ENCODE assay signal across 16 cellular contexts in the genomic region with DNA sequence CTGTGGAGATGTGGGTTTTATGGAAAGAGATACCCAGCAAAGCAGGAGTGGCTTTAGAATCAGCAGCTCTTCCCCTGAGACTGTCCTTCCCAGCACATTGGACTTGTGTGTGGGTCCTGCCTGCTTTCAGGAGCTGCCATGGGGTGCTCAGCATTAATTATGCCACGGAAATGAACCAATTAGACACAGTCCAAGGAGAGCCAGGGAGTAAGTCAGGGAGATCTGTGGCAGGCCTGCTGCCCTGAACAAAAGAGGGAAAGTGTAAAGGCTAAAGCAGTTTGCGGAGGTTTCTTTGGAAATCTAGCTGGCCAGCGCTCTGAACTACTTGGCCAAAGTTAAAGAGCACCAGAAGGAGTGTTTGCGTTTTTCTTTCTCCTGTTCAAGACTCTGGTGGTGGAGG.
DNase-seq lines count a peak whose midpoint lies in the region; ATAC-seq, FAIRE-seq and TF ChIP-seq lines count a peak whose summit lies in the region.
"Had no signal": no experiment of that assay in that cellular context is flagged by ENCODE, and none has a peak within 500 bp of the region (broad histone marks: within the 10 kb centered on the region; RNA-seq: fewer than 3 reads in every experiment).

No MANE protein-coding gene starts in this region.

- in situ Hi-C loops in GM12878 (cut with MboI) = no loop called here

- no peaks in the 10 kb centered on the region for H3F3A ChIP-seq in GM23338 (replicated peaks; ENCODE audit: low read depth)
- H3F3A ChIP-seq in smooth muscle cell (ENCODE audit: low read depth) = no peaks in the 10 kb centered on the region

- CTCF ChIA-PET in GM12878 (lab: Yijun Ruan, JAX) = interaction anchor here (0.5 to 1.5 kb wide), 4 partner anchors 9 to 165 kb away, joined by 3 to 4 read pairs (median 4); no protein-coding TSS in a partner anchor

- no peak for DNase-seq in GM23338 (ENCODE audit: low spot score)
- DNase-seq in GM12878 (ENCODE audit: low read depth, low spot score) = no peak
- DNase-seq in neural crest cell (ENCODE audit: low read depth, low spot score) = no peak
- no peak for DNase-seq in dorsolateral prefrontal cortex
- no peak for DNase-seq in smooth muscle cell (lab: John Stamatoyannopoulos, UW; ENCODE audit: unreplicated experiment)
- DNase-seq in DMS114 treated with DMSO at 0.1 percent for 48 hours (lab: John Stamatoyannopoulos, UW; ENCODE audit: unreplicated experiment) = no peak
- DNase-seq: activated CD4-positive, CD25-positive, alpha-beta regulatory T cell; effector CD8-positive, alpha-beta T cell; foreskin melanocyte; MG63; mucosa of descending colon; stimulated activated CD4-positive, alpha-beta T cell treated with anti-CD3 and anti-CD28 coated beads, Interleukin-4, amount 100 ng/mL, for 1 hour; stimulated activated naive CD4-positive, alpha-beta T cell had no signal

- peak overlapping the region; percentile 30 to 78 (median 68); a peak in 20 of 22 replicates for H3K9ac ChIP-seq in BLaER1 treated with 17β-estradiol and CSF1 and Interleukin-3, amounts not matched to agents 10 nM and 100 nM
- H3K9ac ChIP-seq in GM12878 (ENCODE audit: control insufficient read depth, insufficient read depth, low read length) = no peak overlapping the region
- no peak overlapping the region for H3K9ac ChIP-seq in smooth muscle cell (ENCODE audit: low read depth)

- TF ChIP-seq RAD21 in GM12878 (IDR thresholded peaks at IDR 0.05; ENCODE audit: insufficient read depth, low read depth, low read length) = no peak

- FAIRE-seq in GM12878 (lab: Jason Lieb, UNC) = no peak

- BruUV-seq in GM12878 (replicated peaks; lab: Mats Ljungman, UMichigan) = no TSS peak

- intact Hi-C loops in GM12878 (cut with micrococcal nuclease; ENCODE audit: unreplicated experiment) = no loop called here
- intact Hi-C loops in dorsolateral prefrontal cortex (cut with DNase I) = no loop called here

- peaks cover 0 to 94% (median 0%) of the 10 kb centered on the region in 11 experiments; a peak in 9 of 22 replicates for H4K20me1 ChIP-seq in BLaER1 treated with 17β-estradiol and CSF1 and Interleukin-3, amounts not matched to agents 10 nM and 100 nM
- no peaks in the 10 kb centered on the region for H4K20me1 ChIP-seq in GM23338 (replicated peaks; ENCODE audit: insufficient read depth)
- H4K20me1 ChIP-seq in GM12878 (ENCODE audit: control insufficient read depth, insufficient read depth) = no peaks in the 10 kb centered on the region
- H4K20me1 ChIP-seq in smooth muscle cell (ENCODE audit: low read depth) = peaks cover 96% of the 10 kb centered on the region

- H3K4me3 Mint-ChIP-seq in GM23338 (no peak overlapping the region), neural crest cell (no peak overlapping the region)

- no peaks in the 10 kb centered on the region for H3K9me3 ChIP-seq in BLaER1 treated with 17β-estradiol and CSF1 and Interleukin-3, amounts not matched to agents 10 nM and 100 nM (replicated peaks in 1 of 11)
- H3K9me3 ChIP-seq in GM12878 (replicated peaks; ENCODE audit: control insufficient read depth, insufficient read depth, low read length) = no peaks in the 10 kb centered on the region
- H3K9me3 ChIP-seq in smooth muscle cell (replicated peaks; ENCODE audit: low read depth) = no peaks in the 10 kb centered on the region
- H3K9me3 ChIP-seq: MG63, mucosa of descending colon had no signal

- no peak for TF ChIP-seq EP300 in GM12878 (IDR thresholded peaks at IDR 0.05; ENCODE audit: borderline replicate concordance in 1 of 2, control insufficient read depth in 1 of 2, low read depth in 2 of 2, low read length in 2 of 2)

- SMC1A ChIA-PET in GM12878 (lab: Charles Lee; ENCODE audit: uncharacterized antibody, unreplicated experiment) = interaction anchor here (0.6 to 1.4 kb wide), 4 partner anchors 9 to 108 kb away, joined by 3 to 4 read pairs (median 4); no protein-coding TSS in a partner anchor

- POLR2A ChIA-PET in GM12878 (lab: Charles Lee) = no interaction called here

- no peaks in the 10 kb centered on the region for H3K27me3 ChIP-seq in BLaER1 treated with 17β-estradiol and CSF1 and Interleukin-3, amounts not matched to agents 10 nM and 100 nM
- H3K27me3 ChIP-seq in GM23338 (ENCODE audit: insufficient read depth) (no peaks in the 10 kb centered on the region), GM12878 (replicated peaks in 1 of 2; ENCODE audit: control insufficient read depth in 2 of 2, insufficient read depth in 2 of 2, low read length in 1 of 2) (no peaks in the 10 kb centered on the region), dorsolateral prefrontal cortex (no peaks in the 10 kb centered on the region), smooth muscle cell (ENCODE audit: low read depth) (no peaks in the 10 kb centered on the region)
- H3K27me3 ChIP-seq: MG63 had no signal

- H2AFZ ChIP-seq in GM23338 (no peak overlapping the region), GM12878 (ENCODE audit: control insufficient read depth, low read depth, low read length) (no peak overlapping the region), smooth muscle cell (ENCODE audit: low read depth) (no peak overlapping the region)

- H3K9me3 Mint-ChIP-seq in GM23338 (no peaks in the 10 kb centered on the region), neural crest cell (no peaks in the 10 kb centered on the region)

- RAD21 ChIA-PET in GM12878 (lab: Charles Lee; ENCODE audit: unreplicated experiment) = interaction anchor here (1.1 kb wide), 1 partner anchor 53 kb away, joined by 3 read pairs; no protein-coding TSS in a partner anchor

- peak overlapping the region; percentile 90 to 99 (median 94) for H3K4me2 ChIP-seq in BLaER1 treated with 17β-estradiol and CSF1 and Interleukin-3, amounts not matched to agents 10 nM and 100 nM
- H3K4me2 ChIP-seq in GM23338 (no peak overlapping the region; the same call in 1 of the 2 replicates), GM12878 (ENCODE audit: control insufficient read depth, insufficient read depth) (peak overlapping the region; percentile 61), smooth muscle cell (no peak overlapping the region)

- 0 out of 2 replicates have a peak overlapping the region, but pooled peaks have one; percentile 15 for H3K27ac Mint-ChIP-seq in GM23338
- peak overlapping the region; percentile 44 for H3K27ac Mint-ChIP-seq in neural crest cell (ENCODE audit: unreplicated experiment)

- no peaks in the 10 kb centered on the region for H3K36me3 Mint-ChIP-seq in GM23338 (ENCODE audit: low read depth)
- H3K36me3 Mint-ChIP-seq in neural crest cell (ENCODE audit: low read depth) = no peaks in the 10 kb centered on the region

- H3K4me1 Mint-ChIP-seq in GM23338 (peaks cover 34% of the 10 kb centered on the region), neural crest cell (peaks cover 42% of the 10 kb centered on the region)

- peaks cover 91 to 100% (median 97%) of the 10 kb centered on the region in 10 experiments for H3K4me1 ChIP-seq in BLaER1 treated with 17β-estradiol and CSF1 and Interleukin-3, amounts not matched to agents 10 nM and 100 nM
- peaks cover 17% of the 10 kb centered on the region for H3K4me1 ChIP-seq in GM23338 (ENCODE audit: insufficient read depth)
- peaks cover 56% of the 10 kb centered on the region for H3K4me1 ChIP-seq in GM12878 (ENCODE audit: control insufficient read depth, insufficient read depth, low read length)
- H3K4me1 ChIP-seq in smooth muscle cell (ENCODE audit: low read depth) = peaks cover 17% of the 10 kb centered on the region

- H3K27me3 Mint-ChIP-seq in GM23338 (ENCODE audit: insufficient read depth, low read depth, poor library complexity) (peaks cover 7% of the 10 kb centered on the region), neural crest cell (ENCODE audit: low read depth) (no peaks in the 10 kb centered on the region)

- ATAC-seq in GM23338 = no peak; the same call in 2 of the 3 replicates
- ATAC-seq in GM12878 = no peak
- ATAC-seq: HCT116, SK-N-SH treated with all-trans-retinoic acid at 6 μM for 48 hours had no signal

- 82% methylated on average over 4 of the region's 4 CpGs for WGBS in GM12878 (ENCODE audit: insufficient coverage, insufficient replicate concordance, low lambda C conversion rate, missing lambda C conversion rate)
- 95% methylated on average over 4 of the region's 4 CpGs for WGBS in smooth muscle cell (ENCODE audit: low lambda C conversion rate)

- H3K79me2 ChIP-seq in GM23338 (replicated peaks; ENCODE audit: insufficient read depth) (no peaks in the 10 kb centered on the region), GM12878 (ENCODE audit: control insufficient read depth, insufficient read depth, low read length) (peaks cover 66% of the 10 kb centered on the region), smooth muscle cell (ENCODE audit: low read depth) (peaks cover 52% of the 10 kb centered on the region)

- peak overlapping the region; percentile 5 to 92 (median 85); a peak in 21 of 22 replicates for H3K27ac ChIP-seq in BLaER1 treated with 17β-estradiol and CSF1 and Interleukin-3, amounts not matched to agents 10 nM and 100 nM
- H3K27ac ChIP-seq in GM23338 (ENCODE audit: low read depth) = no peak overlapping the region
- H3K27ac ChIP-seq in GM12878 (ENCODE audit: control insufficient read depth, insufficient read depth) = peak overlapping the region; percentile 13; the same call in 1 of the 2 replicates
- peak overlapping the region in 19 of 59 donors; percentile 1 to 59 (median 33) for H3K27ac ChIP-seq in dorsolateral prefrontal cortex
- no peak overlapping the region for H3K27ac ChIP-seq in smooth muscle cell (ENCODE audit: low read depth)

- peaks cover 18 to 32% (median 21%) of the 10 kb centered on the region in 11 experiments; a peak in 20 of 22 replicates for H3K36me3 ChIP-seq in BLaER1 treated with 17β-estradiol and CSF1 and Interleukin-3, amounts not matched to agents 10 nM and 100 nM
- H3K36me3 ChIP-seq in GM23338 (ENCODE audit: insufficient read depth) (no peaks in the 10 kb centered on the region), GM12878 (ENCODE audit: control insufficient read depth in 2 of 2, insufficient read depth in 2 of 2, low read length in 1 of 2) (peaks cover 9 to 22% of the 10 kb centered on the region in 2 experiments; a peak in 3 of 4 replicates), smooth muscle cell (ENCODE audit: low read depth) (peaks cover 7% of the 10 kb centered on the region)
- H3K36me3 ChIP-seq: MG63 had no signal

- no peaks in the 10 kb centered on the region for H3K9me2 ChIP-seq in GM23338 (ENCODE audit: insufficient read depth)

- TF ChIP-seq POLR2A in GM12878 (IDR thresholded peaks at IDR 0.05; ENCODE audit: low read depth, low read length) = no peak

- no peak for TF ChIP-seq CTCF in GM23338 (conservative IDR thresholded peaks at IDR 0.05; ENCODE audit: low read depth in 2 of 2)
- no peak for TF ChIP-seq CTCF in GM12878 (IDR thresholded peaks at IDR 0.05 in 2 of 3, conservative IDR thresholded peaks at IDR 0.05 in 1 of 3; ENCODE audit: control insufficient read depth in 2 of 3, extremely low read depth in 1 of 3, insufficient read depth in 1 of 3, low read depth in 3 of 3, low read length in 3 of 3)
- no peak for TF ChIP-seq CTCF in neural crest cell (conservative IDR thresholded peaks at IDR 0.05)
- no peak for TF ChIP-seq CTCF in dorsolateral prefrontal cortex (IDR thresholded peaks at IDR 0.05 in 54 of 56, conservative IDR thresholded peaks at IDR 0.05 in 2 of 56; ENCODE audit: low read depth in 1 of 56, partially characterized antibody in 56 of 56)
- no peak for TF ChIP-seq CTCF in smooth muscle cell (IDR thresholded peaks at IDR 0.05; ENCODE audit: borderline replicate concordance, insufficient read depth, poor library complexity, severe bottlenecking)

- H3K4me3 ChIP-seq in BLaER1 treated with 17β-estradiol and CSF1 and Interleukin-3, amounts not matched to agents 10 nM and 100 nM = peak overlapping the region in 3 of 10 experiments; percentile 6 to 48 (median 45); a peak in 3 of 20 replicates
- no peak overlapping the region for H3K4me3 ChIP-seq in GM23338
- no peak overlapping the region for H3K4me3 ChIP-seq in GM12878
- no peak overlapping the region for H3K4me3 ChIP-seq in dorsolateral prefrontal cortex
- no peak overlapping the region for H3K4me3 ChIP-seq in smooth muscle cell
- H3K4me3 ChIP-seq: MG63, mucosa of descending colon had no signal

Comparison
In these comparisons a context has a peak if more than half of its experiments do, and no peak if none do; other contexts are left out.
1. H3K27ac ChIP-seq: peak in BLaER1 treated with 17β-estradiol and CSF1 and Interleukin-3, amounts not matched to agents 10 nM and 100 nM (11 of 11) and GM12878 (single experiment); none in GM23338 (single experiment) and smooth muscle cell (single experiment).
2. H3K4me2 ChIP-seq: peak in BLaER1 treated with 17β-estradiol and CSF1 and Interleukin-3, amounts not matched to agents 10 nM and 100 nM (11 of 11) and GM12878 (single experiment); none in GM23338 (single experiment) and smooth muscle cell (single experiment).
3. H3K9ac ChIP-seq: peak in BLaER1 treated with 17β-estradiol and CSF1 and Interleukin-3, amounts not matched to agents 10 nM and 100 nM (11 of 11); none in GM12878 (single experiment) and smooth muscle cell (single experiment).